8 cellular contexts compared by ENCODE assay signal in genomic region chr11:72831521-72832300, GRCh38. TPM values are rescaled to one million over a fixed set of nuclear protein-coding genes. Genes with fewer than 3 reads are reported as not detected.
DNase-seq lines count a peak whose midpoint lies in the region; ATAC-seq and TF ChIP-seq lines count a peak whose summit lies in the region.

No MANE protein-coding gene starts in this region.

- H3K4me1 Mint-ChIP-seq in activated T-cell treated with anti-CD3 and anti-CD28 coated beads, Interleukin-2, amount 50 U/mL, for 4 hours (ENCODE audit: low read depth): peaks cover 11% of the 10 kb centered on the region
- peaks cover 35 to 39% of the 10 kb centered on the region in 2 donors for H3K4me1 Mint-ChIP-seq in natural killer cell treated with Interleukin-12 subunit alpha and Interleukin-12 subunit beta and Interleukin-15 and Interleukin-18, amount 100 ng/mL, for 72 hours (ENCODE audit: low read depth in 2 of 2)

- H3K9me3 ChIP-seq in NT2/D1 (ENCODE audit: insufficient read depth, low read length): no peaks in the 10 kb centered on the region
- H3K9me3 ChIP-seq in upper lobe of left lung: no peaks in the 10 kb centered on the region

- peaks cover 2% of the 10 kb centered on the region for H3K36me3 Mint-ChIP-seq in activated T-cell treated with anti-CD3 and anti-CD28 coated beads, Interleukin-2, amount 50 U/mL, for 4 hours (ENCODE audit: insufficient read depth)
- no peaks in the 10 kb centered on the region for H3K36me3 Mint-ChIP-seq in natural killer cell treated with Interleukin-12 subunit alpha and Interleukin-12 subunit beta and Interleukin-15 and Interleukin-18, amount 100 ng/mL, for 72 hours

- H3K9ac ChIP-seq in NT2/D1 (ENCODE audit: insufficient read length, low read depth): no peak overlapping the region

- H3K27me3 Mint-ChIP-seq in activated T-cell treated with anti-CD3 and anti-CD28 coated beads, Interleukin-2, amount 50 U/mL, for 4 hours (ENCODE audit: low read depth): no peaks in the 10 kb centered on the region
- no peaks in the 10 kb centered on the region for H3K27me3 Mint-ChIP-seq in natural killer cell treated with Interleukin-12 subunit alpha and Interleukin-12 subunit beta and Interleukin-15 and Interleukin-18, amount 100 ng/mL, for 72 hours

- H3K27me3 ChIP-seq in NT2/D1 (ENCODE audit: insufficient read depth, insufficient read length): no peaks in the 10 kb centered on the region
- no peaks in the 10 kb centered on the region for H3K27me3 ChIP-seq in upper lobe of left lung

- TF ChIP-seq EP300 in upper lobe of left lung (IDR thresholded peaks at IDR 0.05): no peak

- peak overlapping the region; percentile 81 to 90 for H3K27ac Mint-ChIP-seq in natural killer cell treated with Interleukin-12 subunit alpha and Interleukin-12 subunit beta and Interleukin-15 and Interleukin-18, amount 100 ng/mL, for 72 hours

- TF ChIP-seq POLR2A in upper lobe of left lung (IDR thresholded peaks at IDR 0.05): peak in 1 of 4 donors; percentile 15

- peak; percentile 69 to 76 for ATAC-seq in activated T-cell treated with anti-CD3 and anti-CD28 coated beads, Interleukin-2, amount 50 U/mL, for 4 hours
- peak in 1 of 2 donors; percentile 56 for ATAC-seq in natural killer cell treated with Interleukin-12 subunit alpha and Interleukin-12 subunit beta and Interleukin-15 and Interleukin-18, amount 100 ng/mL, for 72 hours
- ATAC-seq in upper lobe of left lung (ENCODE audit: low FRiP score in 2 of 2): peak; percentile 84 to 85
- ATAC-seq in HG02798 (IDR thresholded peaks at IDR 0.05; ENCODE audit: poor library complexity, unreplicated experiment): no peak

- WGBS in upper lobe of left lung, 2 donors: 40 to 45% methylated on average over 11 to 13 of the region's 13 CpGs

- peak overlapping the region in 3 of 4 donors; percentile 17 to 84 (median 83) for H3K27ac ChIP-seq in upper lobe of left lung

- peak; percentile 93 to 96 (median 94) for TF ChIP-seq CTCF in upper lobe of left lung (IDR thresholded peaks at IDR 0.05)

- DNase-seq in DMS 273 (lab: John Stamatoyannopoulos, UW; ENCODE audit: unreplicated experiment) (peak; percentile 84), HuH-7.5 (ENCODE audit: low spot score) (peak; percentile 81), NT2/D1 (ENCODE audit: low read depth, low spot score) (peak; percentile 75), fibroblast of gingiva (ENCODE audit: low read depth) (peak; percentile 69), upper lobe of left lung (peak; percentile 85 to 86)
- DNase-seq in activated T-cell treated with anti-CD3 and anti-CD28 coated beads, Interleukin-2, amount 50 U/mL, for 4 hours: peak; percentile 48
- DNase-seq in natural killer cell treated with Interleukin-12 subunit alpha and Interleukin-12 subunit beta and Interleukin-15 and Interleukin-18, amount 100 ng/mL, for 72 hours (ENCODE audit: low spot score): no peak

- no peaks in the 10 kb centered on the region for H3K4me1 ChIP-seq in NT2/D1 (ENCODE audit: insufficient read depth, insufficient read length)
- peaks cover 46 to 65% (median 58%) of the 10 kb centered on the region in 4 donors for H3K4me1 ChIP-seq in upper lobe of left lung

- no peaks in the 10 kb centered on the region for H3K9me3 Mint-ChIP-seq in activated T-cell treated with anti-CD3 and anti-CD28 coated beads, Interleukin-2, amount 50 U/mL, for 4 hours
- H3K9me3 Mint-ChIP-seq in natural killer cell treated with Interleukin-12 subunit alpha and Interleukin-12 subunit beta and Interleukin-15 and Interleukin-18, amount 100 ng/mL, for 72 hours: no peaks in the 10 kb centered on the region

- H3K4me3 Mint-ChIP-seq in activated T-cell treated with anti-CD3 and anti-CD28 coated beads, Interleukin-2, amount 50 U/mL, for 4 hours: no peak overlapping the region
- no peak overlapping the region for H3K4me3 Mint-ChIP-seq in natural killer cell treated with Interleukin-12 subunit alpha and Interleukin-12 subunit beta and Interleukin-15 and Interleukin-18, amount 100 ng/mL, for 72 hours

- H3K36me3 ChIP-seq in NT2/D1 (ENCODE audit: insufficient read depth, insufficient read length, low read length) (peaks cover 11% of the 10 kb centered on the region), upper lobe of left lung (peaks cover 0 to 18% (median 7%) of the 10 kb centered on the region in 4 donors)

- H3K4me3 ChIP-seq in NT2/D1 (ENCODE audit: insufficient read length, low read depth) (no peak overlapping the region), upper lobe of left lung (no peak overlapping the region)

RNA-seq across cellular contexts. Expression of gene ATG16L2, which starts 17.5 kb away (rescaled TPM):
- total RNA-seq in activated T-cell treated with anti-CD3 and anti-CD28 coated beads, Interleukin-2, amount 50 U/mL, for 4 hours: 10 to 100 TPM; 23.8 to 28.9 (median 26.0) TPM
- total RNA-seq in natural killer cell treated with Interleukin-12 subunit alpha and Interleukin-12 subunit beta and Interleukin-15 and Interleukin-18, amount 100 ng/mL, for 72 hours: 100 to 1,000 TPM in 1 of 2 donors, 10 to 100 TPM in 1; 74.7 to 113 TPM
- total RNA-seq in upper lobe of left lung: 100 to 1,000 TPM in 3 of 6 donors, 10 to 100 TPM in 3; 39.5 to 354 (median 86.4) TPM

RNA-seq across cellular contexts. Expression of gene STARD10, which starts 37.9 kb away (rescaled TPM):
- 10 to 100 TPM in 2 of 3 donors, 1 to 10 TPM in 1; 9.4 to 13.8 (median 13.0) TPM for total RNA-seq in activated T-cell treated with anti-CD3 and anti-CD28 coated beads, Interleukin-2, amount 50 U/mL, for 4 hours
- 10 to 100 TPM in 1 of 2 donors, 1 to 10 TPM in 1; 9.5 to 17.8 TPM for total RNA-seq in natural killer cell treated with Interleukin-12 subunit alpha and Interleukin-12 subunit beta and Interleukin-15 and Interleukin-18, amount 100 ng/mL, for 72 hours
- 100 to 1,000 TPM in 5 of 6 donors, 10 to 100 TPM in 1; 93.2 to 227 (median 151) TPM for total RNA-seq in upper lobe of left lung

Comparison
In these comparisons a context has a peak if more than half of its experiments do, and no peak if none do; other contexts are left out.
1. RNA of gene STARD10, which starts 37.9 kb away (total RNA-seq): 93.2 to 227 TPM in upper lobe of left lung; 9.5 to 17.8 TPM in natural killer cell treated with Interleukin-12 subunit alpha and Interleukin-12 subunit beta and Interleukin-15 and Interleukin-18, amount 100 ng/mL, for 72 hours and 9.4 to 13.8 TPM in activated T-cell treated with anti-CD3 and anti-CD28 coated beads, Interleukin-2, amount 50 U/mL, for 4 hours; every median in the first group is over 4 times any median in the second.